In the genomic region with DNA sequence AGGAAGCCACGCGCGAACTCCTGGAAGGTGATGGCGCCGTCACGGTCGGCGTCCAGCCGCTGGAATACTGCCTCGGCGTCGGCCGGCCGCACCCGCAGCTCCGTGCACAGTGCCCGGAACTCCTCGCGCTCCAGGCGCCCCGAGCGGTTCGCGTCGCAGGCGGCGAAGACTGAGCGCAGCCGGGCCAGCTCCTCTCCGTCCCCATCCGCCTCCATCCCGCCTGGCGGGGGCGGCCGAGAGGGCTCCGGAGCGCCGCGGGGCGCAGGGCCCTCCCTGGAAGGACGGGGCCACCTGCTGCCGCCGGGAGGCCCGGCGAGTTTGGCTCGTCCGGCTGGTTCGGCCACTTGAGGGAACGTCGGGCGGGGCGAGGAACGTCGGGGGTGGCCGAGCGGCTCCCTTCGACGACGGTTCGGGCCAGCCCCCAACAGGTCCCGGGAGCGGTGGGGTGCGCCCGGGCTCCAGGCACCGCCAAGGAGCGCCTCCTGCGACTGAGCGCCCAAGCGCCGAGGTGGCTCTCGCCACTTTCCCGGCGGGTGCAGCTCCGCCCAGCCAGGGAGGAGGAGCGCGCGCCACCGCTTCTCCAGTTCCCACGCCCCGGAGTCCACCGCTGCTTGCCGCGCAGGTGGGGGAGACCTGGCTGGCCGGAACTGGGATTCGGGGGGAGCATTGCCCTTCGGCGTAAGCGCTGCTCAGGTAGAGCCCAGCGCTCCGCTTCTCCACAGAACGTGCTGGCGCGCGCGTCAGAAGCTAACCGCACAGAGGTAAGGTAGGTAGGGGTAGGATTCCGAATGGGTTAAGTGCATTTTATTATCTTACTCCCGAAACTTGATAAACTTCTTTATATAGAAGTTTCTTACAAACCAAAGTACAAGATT, we compare ENCODE assay signal across 8 cellular contexts. TPM values are rescaled to one million over a fixed set of nuclear protein-coding genes. Genes with fewer than 3 reads are reported as not detected.
DNase-seq lines count a peak whose midpoint lies in the region; ATAC-seq and TF ChIP-seq lines count a peak whose summit lies in the region.

A gene (minus strand): TSS at position 490 of the 875 bp plus-strand sequence. CDS start 275 bp downstream, at position 215.

- no peaks in the 10 kb centered on the region for H3K9me3 ChIP-seq in H9 (ENCODE audit: control insufficient read depth, low read depth, low read length)

- no peaks in the 10 kb centered on the region for H3K79me1 ChIP-seq in H9 (ENCODE audit: insufficient read depth, low read depth, low read length, poor library complexity, severe bottlenecking)

- H4K20me1 ChIP-seq in H9 (ENCODE audit: control insufficient read depth, insufficient read depth, insufficient read length), result no peaks in the 10 kb centered on the region

- peaks cover 15% of the 10 kb centered on the region for H3K23me2 ChIP-seq in H9 (ENCODE audit: insufficient read length, low read depth, low read length, poor library complexity, severe bottlenecking)

- H3K27ac ChIP-seq in H9 (ENCODE audit: insufficient read length, low read depth, low read length), result no peak within 1 kb of the TSS

- H3K79me2 ChIP-seq in H9 (ENCODE audit: insufficient read depth, low read length), result no peaks in the 10 kb centered on the region

- peaks cover 67% of the 10 kb centered on the region for H3K27me3 Mint-ChIP-seq in H9 (ENCODE audit: low read depth)
- peaks cover 26% of the 10 kb centered on the region for H3K27me3 Mint-ChIP-seq in activated T-helper 17 cell treated with anti-CD3 and anti-CD28 coated beads, Interleukin-2, amount 50 U/mL, for 72 hours

- H3K36me3 Mint-ChIP-seq in H9 (ENCODE audit: insufficient read depth in 1 of 3, low read depth in 3 of 3), result no peaks in the 10 kb centered on the region; a peak in 1 of 7 replicates
- H3K36me3 Mint-ChIP-seq in activated T-helper 17 cell treated with anti-CD3 and anti-CD28 coated beads, Interleukin-2, amount 50 U/mL, for 72 hours (ENCODE audit: low read depth), result no peaks in the 10 kb centered on the region

- peak within 1 kb of the TSS in 1 of 3 experiments; percentile 65; a peak in 1 of 7 replicates for H3K27ac Mint-ChIP-seq in H9
- H3K27ac Mint-ChIP-seq in activated T-helper 17 cell treated with anti-CD3 and anti-CD28 coated beads, Interleukin-2, amount 50 U/mL, for 72 hours, result no peak within 1 kb of the TSS

- no peak within 1 kb of the TSS for H2BK20ac ChIP-seq in H9 (ENCODE audit: low read depth, low read length, poor library complexity, severe bottlenecking)

- H4K91ac ChIP-seq in H9 (ENCODE audit: insufficient read length, low read depth, low read length), result no peak within 1 kb of the TSS

- peak within 1 kb of the TSS; percentile 69 to 86 for H3K4me3 Mint-ChIP-seq in H9
- H3K4me3 Mint-ChIP-seq in activated T-helper 17 cell treated with anti-CD3 and anti-CD28 coated beads, Interleukin-2, amount 50 U/mL, for 72 hours, result no peak within 1 kb of the TSS

- H2AK5ac ChIP-seq in H9 (ENCODE audit: insufficient read length, low read length), result no peak within 1 kb of the TSS

- H3K4me1 Mint-ChIP-seq in H9, result peaks cover 18 to 22% of the 10 kb centered on the region in 2 experiments
- H3K4me1 Mint-ChIP-seq in activated T-helper 17 cell treated with anti-CD3 and anti-CD28 coated beads, Interleukin-2, amount 50 U/mL, for 72 hours, result no peaks in the 10 kb centered on the region

- H3K18ac ChIP-seq in H9 (ENCODE audit: insufficient read length, low read depth, low read length), result peak within 1 kb of the TSS; percentile 3

- no peak within 1 kb of the TSS for H3K9ac ChIP-seq in H9 (ENCODE audit: extremely low read depth, insufficient read length, low read length)

- no peak for ATAC-seq in activated CD4-positive, CD25-positive, alpha-beta regulatory T cell treated with anti-CD3 and anti-CD28 coated beads, Interleukin-2, amount 50 U/mL, for 24 hours
- no peak for ATAC-seq in activated T-helper 17 cell treated with anti-CD3 and anti-CD28 coated beads, Interleukin-2, amount 50 U/mL, for 72 hours (replicated peaks)
- no peak for ATAC-seq in HG03469 (IDR thresholded peaks at IDR 0.05; ENCODE audit: unreplicated experiment)

- no peak within 1 kb of the TSS for H3K23ac ChIP-seq in H9 (ENCODE audit: insufficient read length, low read depth, low read length)

- H2BK120ac ChIP-seq in H9 (ENCODE audit: low read depth, low read length, poor library complexity, severe bottlenecking), result no peak within 1 kb of the TSS

- H3K14ac ChIP-seq in H9 (ENCODE audit: insufficient read depth, low read length), result peak within 1 kb of the TSS; percentile 81

- H4K5ac ChIP-seq in H9 (ENCODE audit: insufficient read length, low read depth, low read length), result no peak within 1 kb of the TSS

- DNase-seq in H9 (peak; percentile 84), NCI-H774 (lab: John Stamatoyannopoulos, UW) (peak; percentile 79), foreskin fibroblast (peak in 1 of 2 donors; percentile 67), retina (peak; percentile 85), NCI-H2107 treated with DMSO at 0.1 percent for 48 hours (lab: John Stamatoyannopoulos, UW; ENCODE audit: unreplicated experiment) (no peak)

- H3K9me3 Mint-ChIP-seq in H9, result no peaks in the 10 kb centered on the region; a peak in 2 of 5 replicates
- peaks cover 3% of the 10 kb centered on the region for H3K9me3 Mint-ChIP-seq in activated T-helper 17 cell treated with anti-CD3 and anti-CD28 coated beads, Interleukin-2, amount 50 U/mL, for 72 hours

- no peak within 1 kb of the TSS for H4K8ac ChIP-seq in H9 (replicated peaks; ENCODE audit: insufficient read length, low read depth, low read length)

- peak within 1 kb of the TSS; percentile 77 for H3K4me2 ChIP-seq in H9 (ENCODE audit: insufficient read depth, insufficient read length, low read length)

- H3K4me3 ChIP-seq in foreskin fibroblast (ENCODE audit: low read depth in 1 of 2, low read length in 2 of 2), result peak within 1 kb of the TSS; percentile 45 to 56

- H2BK15ac ChIP-seq in H9 (ENCODE audit: low read depth, low read length), result no peak within 1 kb of the TSS

- WGBS in H9 (ENCODE audit: extremely low coverage, insufficient read length, low lambda C conversion rate), result no CpG with 5 or more reads among the region's 98 CpGs

- H3K4me1 ChIP-seq in H9 (ENCODE audit: insufficient read depth, low read length), result no peaks in the 10 kb centered on the region

- H2BK12ac ChIP-seq in H9 (ENCODE audit: insufficient read length, low read depth, low read length), result no peak within 1 kb of the TSS

- H2BK5ac ChIP-seq in H9 (ENCODE audit: insufficient read length, low read length), result no peak within 1 kb of the TSS

- H2AFZ ChIP-seq in H9 (ENCODE audit: low read length), result no peak within 1 kb of the TSS

- H3K27me3 ChIP-seq in H9 (ENCODE audit: insufficient read depth, low read length), result peaks cover 10% of the 10 kb centered on the region; the same call in 1 of the 2 replicates

- H3K56ac ChIP-seq in H9 (ENCODE audit: insufficient read length, low read depth, low read length), result no peak within 1 kb of the TSS

- no peak within 1 kb of the TSS for H3T11ph ChIP-seq in H9 (ENCODE audit: low read length)

- TF ChIP-seq CTCF in H9 (conservative IDR thresholded peaks at IDR 0.05), result peak; percentile 48; the same call in 2 of the 3 replicates
- no peak for TF ChIP-seq CTCF in foreskin fibroblast (IDR thresholded peaks at IDR 0.05; ENCODE audit: low read depth, low read length)

- no peak within 1 kb of the TSS for H3K4ac ChIP-seq in H9 (ENCODE audit: low read depth, low read length)

RNA-seq across cellular contexts. Expression of the gene that starts here (rescaled TPM):
- total RNA-seq in H9 (2021), result 1.9 and 2.2 TPM in 2 replicates
- not detected for total RNA-seq in activated T-helper 17 cell treated with anti-CD3 and anti-CD28 coated beads, Interleukin-2, amount 50 U/mL, for 72 hours
